ENCODE assay signal across 6 cellular contexts in the genomic region with DNA sequence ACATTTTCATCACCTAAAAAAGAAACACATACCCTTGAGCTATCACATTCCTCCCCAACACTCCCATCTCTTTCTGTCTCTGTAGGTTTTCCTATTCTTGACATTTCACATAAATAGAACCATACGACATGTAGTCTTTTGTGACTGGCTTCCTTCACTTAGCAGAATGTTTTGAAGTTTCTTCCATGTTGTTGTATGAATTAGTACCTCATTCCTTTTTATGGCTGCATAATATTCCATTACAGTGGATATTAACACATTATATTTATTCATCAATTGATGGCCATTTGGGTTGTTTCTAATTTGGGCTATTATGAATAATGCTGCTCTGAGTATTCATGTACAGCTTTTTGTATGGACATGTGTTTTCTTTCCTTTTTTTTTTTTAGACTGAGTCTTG.
"Had no signal": no experiment of that assay in that cellular context is flagged by ENCODE, and none has a peak within 500 bp of the region (broad histone marks: within the 10 kb centered on the region; RNA-seq: fewer than 3 reads in every experiment).

No MANE protein-coding gene starts in this region.

- H3K4me3 ChIP-seq: GM12878 had no signal

- ATAC-seq: GM12878 had no signal

- DNase-seq: GDM1, GF-D8 had no signal

- FAIRE-seq: G401.6, GM12878, GM12891, GM18507 had no signal
